In the genomic region with DNA sequence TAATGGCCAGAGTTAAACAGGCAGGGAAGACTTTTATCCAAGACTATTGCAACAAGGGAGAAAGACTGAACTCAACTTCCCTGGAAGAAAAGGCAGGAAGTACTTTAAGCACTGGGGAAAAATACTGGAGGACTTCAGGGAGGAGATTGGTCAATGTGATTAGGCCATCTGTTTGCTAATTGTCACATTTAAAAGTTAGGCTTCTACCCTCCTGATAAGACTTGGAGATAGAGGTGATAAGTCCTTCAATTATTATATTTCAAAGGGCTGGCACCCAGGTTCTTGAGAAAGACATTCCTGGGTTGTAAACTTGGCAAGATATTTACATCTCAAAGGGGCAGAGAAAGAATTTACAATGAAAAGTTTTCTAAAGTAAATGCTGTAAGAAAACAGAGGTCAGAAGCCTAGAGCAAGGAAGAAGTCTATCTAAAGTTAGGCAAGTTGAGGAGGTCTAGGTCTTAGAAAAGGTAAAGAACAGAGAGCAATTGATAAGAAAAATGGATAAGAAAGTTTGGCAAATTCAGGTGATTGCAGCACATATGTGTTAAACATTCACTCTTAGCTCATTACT, we compare ENCODE assay signal across 1 cellular context.
TF ChIP-seq lines count a peak whose summit lies in the region.

No MANE protein-coding gene starts in this region.

TF ChIP-seq in GM23338, 12 proteins besides CTCF, POLR2A, EP300 and RAD21 (continued from another document):
- TF ChIP-seq, protein P1, sequence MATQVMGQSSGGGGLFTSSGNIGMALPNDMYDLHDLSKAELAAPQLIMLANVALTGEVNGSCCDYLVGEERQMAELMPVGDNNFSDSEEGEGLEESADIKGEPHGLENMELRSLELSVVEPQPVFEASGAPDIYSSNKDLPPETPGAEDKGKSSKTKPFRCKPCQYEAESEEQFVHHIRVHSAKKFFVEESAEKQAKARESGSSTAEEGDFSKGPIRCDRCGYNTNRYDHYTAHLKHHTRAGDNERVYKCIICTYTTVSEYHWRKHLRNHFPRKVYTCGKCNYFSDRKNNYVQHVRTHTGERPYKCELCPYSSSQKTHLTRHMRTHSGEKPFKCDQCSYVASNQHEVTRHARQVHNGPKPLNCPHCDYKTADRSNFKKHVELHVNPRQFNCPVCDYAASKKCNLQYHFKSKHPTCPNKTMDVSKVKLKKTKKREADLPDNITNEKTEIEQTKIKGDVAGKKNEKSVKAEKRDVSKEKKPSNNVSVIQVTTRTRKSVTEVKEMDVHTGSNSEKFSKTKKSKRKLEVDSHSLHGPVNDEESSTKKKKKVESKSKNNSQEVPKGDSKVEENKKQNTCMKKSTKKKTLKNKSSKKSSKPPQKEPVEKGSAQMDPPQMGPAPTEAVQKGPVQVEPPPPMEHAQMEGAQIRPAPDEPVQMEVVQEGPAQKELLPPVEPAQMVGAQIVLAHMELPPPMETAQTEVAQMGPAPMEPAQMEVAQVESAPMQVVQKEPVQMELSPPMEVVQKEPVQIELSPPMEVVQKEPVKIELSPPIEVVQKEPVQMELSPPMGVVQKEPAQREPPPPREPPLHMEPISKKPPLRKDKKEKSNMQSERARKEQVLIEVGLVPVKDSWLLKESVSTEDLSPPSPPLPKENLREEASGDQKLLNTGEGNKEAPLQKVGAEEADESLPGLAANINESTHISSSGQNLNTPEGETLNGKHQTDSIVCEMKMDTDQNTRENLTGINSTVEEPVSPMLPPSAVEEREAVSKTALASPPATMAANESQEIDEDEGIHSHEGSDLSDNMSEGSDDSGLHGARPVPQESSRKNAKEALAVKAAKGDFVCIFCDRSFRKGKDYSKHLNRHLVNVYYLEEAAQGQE (IDR thresholded peaks at IDR 0.05; ENCODE audit: unreplicated experiment) = no peak
- no peak for TF ChIP-seq CREB1 (CRISPR knock-in tag; IDR thresholded peaks at IDR 0.05; ENCODE audit: low read depth)
- no peak for TF ChIP-seq ZNF462 (CRISPR knock-in tag; IDR thresholded peaks at IDR 0.05)
- TF ChIP-seq EZH2phosphoT487 (IDR thresholded peaks at IDR 0.05; ENCODE audit: unreplicated experiment) = no peak
